1 cellular context compared by ENCODE assay signal in genomic region chr17:14198013-14198412, GRCh38.
TF ChIP-seq lines count a peak whose summit lies in the region.

No MANE protein-coding gene starts in this region.

TF ChIP-seq in GM23338, 12 proteins besides CTCF, POLR2A, EP300 and RAD21 (continued from another document):
- TF ChIP-seq NANOG (IDR thresholded peaks at IDR 0.05; ENCODE audit: borderline replicate concordance) (no peak), CREB1 (CRISPR knock-in tag; IDR thresholded peaks at IDR 0.05; ENCODE audit: low read depth) (no peak), ZNF462 (CRISPR knock-in tag; IDR thresholded peaks at IDR 0.05) (no peak), REST (IDR thresholded peaks at IDR 0.05; ENCODE audit: unreplicated experiment) (no peak), POLR2AphosphoS5 (IDR thresholded peaks at IDR 0.05; ENCODE audit: low read depth) (no peak), STAT1 (IDR thresholded peaks at IDR 0.05; ENCODE audit: unreplicated experiment) (no peak), ZNF114 (CRISPR knock-in tag; IDR thresholded peaks at IDR 0.05) (no peak), ETS1 (IDR thresholded peaks at IDR 0.05) (no peak), JUNB (IDR thresholded peaks at IDR 0.05; ENCODE audit: unreplicated experiment) (no peak)
